In the genomic region with DNA sequence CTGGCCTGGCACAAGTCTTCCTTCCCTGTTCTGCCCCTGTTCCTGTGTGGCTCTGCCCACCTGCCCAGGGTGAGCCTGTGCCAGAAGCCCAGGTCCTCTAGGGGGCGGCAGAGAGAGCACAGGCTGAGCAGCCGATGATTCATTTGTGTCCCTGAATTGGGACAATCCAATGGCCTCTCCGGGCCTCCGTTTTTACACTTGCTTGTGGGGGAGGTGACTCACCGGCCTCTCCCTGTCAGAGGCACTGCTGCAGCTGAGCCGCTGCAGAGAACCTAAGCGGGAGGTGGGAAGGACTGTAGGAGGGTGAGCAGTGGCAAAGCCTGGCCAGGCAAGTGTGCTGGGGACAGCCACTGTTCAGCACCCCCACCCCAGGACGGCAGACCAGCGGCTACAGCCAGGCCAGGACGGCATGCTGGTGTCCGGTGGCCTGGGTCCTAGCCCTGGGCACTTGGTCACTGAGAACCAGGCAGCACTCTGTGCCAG, we compare ENCODE assay signal across 8 cellular contexts.
DNase-seq lines count a peak whose midpoint lies in the region; ATAC-seq and TF ChIP-seq lines count a peak whose summit lies in the region.

No MANE protein-coding gene starts in this region.

- TF ChIP-seq CTCF in PC-3 (conservative IDR thresholded peaks at IDR 0.05; ENCODE audit: low read depth, low read length): peak; percentile 86
- peak in 1 of 2 experiments; percentile 54 for TF ChIP-seq CTCF in tibial artery (IDR thresholded peaks at IDR 0.05)

- POLR2A ChIA-PET in PC-3 (lab: Charles Lee; ENCODE audit: unreplicated experiment): no interaction called here

- H3K36me3 ChIP-seq in PC-3 (ENCODE audit: low read depth, low read length) (no peaks in the 10 kb centered on the region), tibial artery (no peaks in the 10 kb centered on the region)

- peak overlapping the region; percentile 41; the same call in 1 of the 2 replicates for H3K4me3 ChIP-seq in PC-3 (ENCODE audit: low read length)
- no peak overlapping the region for H3K4me3 ChIP-seq in tibial artery

- no peaks in the 10 kb centered on the region for H4K20me1 ChIP-seq in PC-3 (ENCODE audit: low read length)

- no peak overlapping the region for H3K9ac ChIP-seq in PC-3 (ENCODE audit: low read length)

- no peaks in the 10 kb centered on the region for H3F3A ChIP-seq in PC-3 (ENCODE audit: low read length, unreplicated experiment)

- no peaks in the 10 kb centered on the region for H3K9me3 ChIP-seq in PC-3 (ENCODE audit: low read length)
- no peaks in the 10 kb centered on the region for H3K9me3 ChIP-seq in tibial artery

- peak overlapping the region; percentile 76 for H3K4me2 ChIP-seq in PC-3 (ENCODE audit: low read length)

- H3K27me3 ChIP-seq in PC-3 (ENCODE audit: low read length) (peaks cover 7% of the 10 kb centered on the region; the same call in 1 of the 2 replicates), tibial artery (peaks cover 0 to 46% of the 10 kb centered on the region in 2 donors)

- TF ChIP-seq RAD21 in Ishikawa (IDR thresholded peaks at IDR 0.05; ENCODE audit: low read depth): peak; percentile 46; the same call in 1 of the 2 replicates

- no peaks in the 10 kb centered on the region for H3K79me2 ChIP-seq in PC-3 (ENCODE audit: low read length)

- TF ChIP-seq EP300 in Ishikawa (IDR thresholded peaks at IDR 0.05; ENCODE audit: borderline replicate concordance): no peak

- BruUV-seq in PC-3 (replicated peaks; lab: Mats Ljungman, UMichigan): no TSS peak

- H3K4me1 ChIP-seq in PC-3 (ENCODE audit: insufficient read depth, low read length): peaks cover 11% of the 10 kb centered on the region
- peaks cover 0 to 14% (median 4%) of the 10 kb centered on the region in 4 donors for H3K4me1 ChIP-seq in tibial artery

- peak; percentile 98 for DNase-seq in DMS53 (lab: John Stamatoyannopoulos, UW)
- DNase-seq in PC-3: peak; percentile 97
- DNase-seq in activated T-helper 1 cell treated with Interleukin-2 at 50 U/mL for 16 hours (ENCODE audit: low read depth): peak; percentile 10
- peak; percentile 37 for DNase-seq in foreskin melanocyte
- peak; percentile 83 for DNase-seq in occipital lobe (lab: John Stamatoyannopoulos, UW)
- peak; percentile 50 to 84 for DNase-seq in tibial artery

- CTCF ChIA-PET in PC-3 (lab: Charles Lee): interaction anchor here (0.6 kb wide), 1 partner anchor 237 kb away, joined by 3 read pairs; no protein-coding TSS in a partner anchor

- no peaks in the 10 kb centered on the region for H3K9me2 ChIP-seq in PC-3 (replicated peaks; ENCODE audit: low read length)

- H3K27ac ChIP-seq in PC-3 (ENCODE audit: low read length) (no peak overlapping the region), tibial artery (no peak overlapping the region)

- peak overlapping the region; percentile 79 for H2AFZ ChIP-seq in PC-3 (ENCODE audit: low read length)

- peak; percentile 55 for ATAC-seq in GM21737 (IDR thresholded peaks at IDR 0.05; ENCODE audit: unreplicated experiment)
- ATAC-seq in PC-3: peak; percentile 98

- intact Hi-C loops in PC-3 (cut with micrococcal nuclease) (loop anchor here (5.0 kb wide), 1 partner anchor 238 kb away; no protein-coding TSS in a partner anchor), tibial artery (cut with DNase I; ENCODE audit: low total_unique reads) (no loop called here)

TF ChIP-seq in Ishikawa, 13 proteins besides CTCF, POLR2A, EP300 and RAD21:
- 0 out of 2 replicates have a peak, but pooled peaks have one; percentile 14 for TF ChIP-seq NFIC (IDR thresholded peaks at IDR 0.05)
- TF ChIP-seq TAF1 (IDR thresholded peaks at IDR 0.05; ENCODE audit: low read depth): no peak
- 0 out of 2 replicates have a peak, but pooled peaks have one; percentile 33 for TF ChIP-seq YY1 (IDR thresholded peaks at IDR 0.05; ENCODE audit: low read depth)
- TF ChIP-seq, protein P1, sequence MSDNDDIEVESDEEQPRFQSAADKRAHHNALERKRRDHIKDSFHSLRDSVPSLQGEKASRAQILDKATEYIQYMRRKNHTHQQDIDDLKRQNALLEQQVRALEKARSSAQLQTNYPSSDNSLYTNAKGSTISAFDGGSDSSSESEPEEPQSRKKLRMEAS (IDR thresholded peaks at IDR 0.05): peak; percentile 33; the same call in 1 of the 2 replicates
- TF ChIP-seq TCF12 (IDR thresholded peaks at IDR 0.05; ENCODE audit: low read depth): 0 out of 2 replicates have a peak, but pooled peaks have one; percentile 32
- TF ChIP-seq CEBPB (IDR thresholded peaks at IDR 0.05): no peak
- TF ChIP-seq, protein P2, sequence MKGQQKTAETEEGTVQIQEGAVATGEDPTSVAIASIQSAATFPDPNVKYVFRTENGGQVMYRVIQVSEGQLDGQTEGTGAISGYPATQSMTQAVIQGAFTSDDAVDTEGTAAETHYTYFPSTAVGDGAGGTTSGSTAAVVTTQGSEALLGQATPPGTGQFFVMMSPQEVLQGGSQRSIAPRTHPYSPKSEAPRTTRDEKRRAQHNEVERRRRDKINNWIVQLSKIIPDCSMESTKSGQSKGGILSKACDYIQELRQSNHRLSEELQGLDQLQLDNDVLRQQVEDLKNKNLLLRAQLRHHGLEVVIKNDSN (IDR thresholded peaks at IDR 0.05): no peak
- TF ChIP-seq EGR1 (IDR thresholded peaks at IDR 0.05): no peak
- no peak for TF ChIP-seq ZBTB7A (IDR thresholded peaks at IDR 0.05; ENCODE audit: low read depth)
- no peak for TF ChIP-seq CREB1 (IDR thresholded peaks at IDR 0.05; ENCODE audit: low read depth)
- TF ChIP-seq FOXM1 (IDR thresholded peaks at IDR 0.05; ENCODE audit: borderline replicate concordance, low read depth): no peak
- no peak for TF ChIP-seq TEAD4 (IDR thresholded peaks at IDR 0.05)
- TF ChIP-seq REST (IDR thresholded peaks at IDR 0.05; ENCODE audit: low read depth): no peak

Comparison
In these comparisons a context has a peak if more than half of its experiments do, and no peak if none do; other contexts are left out.
1. DNase-seq: peak in every context shown above with its lines; median percentile 98 in DMS53; 97 in PC-3; 83 in occipital lobe; 67 in tibial artery; 37 in foreskin melanocyte; 10 in activated T-helper 1 cell treated with Interleukin-2 at 50 U/mL for 16 hours.